ENCODE assay signal across 8 cellular contexts in the genomic region with DNA sequence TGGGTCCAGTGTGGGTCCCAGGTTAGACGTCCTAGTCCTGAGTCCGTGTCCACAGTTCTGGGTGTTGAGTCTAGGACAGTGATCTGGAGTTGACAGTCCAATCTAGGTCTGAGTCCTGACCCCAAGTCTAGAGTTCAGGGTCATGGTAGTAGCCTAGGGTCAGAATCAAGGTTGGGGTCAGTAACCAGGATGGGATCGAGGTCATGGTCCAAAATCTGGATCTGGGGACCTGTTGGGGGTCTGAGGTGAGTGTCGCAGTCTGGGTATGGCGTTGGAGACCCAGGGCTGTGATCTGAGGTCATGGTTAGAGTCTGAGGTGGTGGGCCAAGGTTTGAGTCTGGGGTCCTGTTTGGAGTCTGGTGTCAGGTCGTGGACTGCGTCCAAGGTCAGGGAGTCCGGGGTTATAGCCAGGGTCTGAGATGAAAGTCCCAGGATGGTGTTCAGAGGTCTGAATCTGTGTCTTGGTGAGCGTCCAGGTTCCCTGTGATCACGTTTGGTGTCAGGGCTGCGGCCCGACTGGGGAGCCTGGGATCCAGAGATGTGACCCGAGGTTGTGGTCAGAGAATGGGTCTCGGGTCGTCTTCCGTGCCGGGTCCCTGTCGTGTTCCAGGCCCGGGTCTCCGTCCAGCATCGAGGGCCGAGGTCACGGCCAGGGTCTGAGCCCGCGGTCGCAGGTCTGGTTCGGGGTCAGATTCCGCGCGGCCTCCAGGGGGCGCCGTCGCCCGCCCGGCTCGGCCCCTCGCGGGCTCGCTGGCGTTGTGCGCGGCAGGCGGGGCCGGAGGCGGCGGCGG. TPM values are rescaled to one million over a fixed set of nuclear protein-coding genes. Genes with fewer than 3 reads are reported as not detected.
DNase-seq lines count a peak whose midpoint lies in the region; ATAC-seq and TF ChIP-seq lines count a peak whose summit lies in the region.

No MANE protein-coding gene starts in this region.

- peaks cover 69% of the 10 kb centered on the region for H3K4me1 Mint-ChIP-seq in CD8-positive, alpha-beta T cell (ENCODE audit: low read depth)
- H3K4me1 Mint-ChIP-seq in activated B cell treated with CpG ODN at 0.5 μM for 24 hours: peaks cover 67% of the 10 kb centered on the region

- H3K27ac ChIP-seq in CD8-positive, alpha-beta T cell (ENCODE audit: low read depth, low read length): no peak overlapping the region
- peak overlapping the region; percentile 80 for H3K27ac ChIP-seq in layer of hippocampus (ENCODE audit: low read depth, low read length)

- CTCF ChIA-PET in CD8-positive, alpha-beta T cell (lab: Charles Lee): interaction anchor here (0.7 to 7.5 kb wide), 8 partner anchors 12 to 116 kb away, joined by 3 to 144 read pairs (median 44); partner anchors contain the start of gene ANKRD13D
- CTCF ChIA-PET in activated B cell treated with CpG ODN at 0.5 μM for 24 hours (lab: Charles Lee): interaction anchor here (0.9 to 5.1 kb wide), 7 partner anchors 12 to 119 kb away, joined by 3 to 75 read pairs (median 14); no protein-coding TSS in a partner anchor

- peaks cover 33% of the 10 kb centered on the region for H3K36me3 Mint-ChIP-seq in CD8-positive, alpha-beta T cell
- peaks cover 26% of the 10 kb centered on the region for H3K36me3 Mint-ChIP-seq in activated B cell treated with CpG ODN at 0.5 μM for 24 hours (ENCODE audit: low read depth)

- H3K27me3 Mint-ChIP-seq in CD8-positive, alpha-beta T cell (ENCODE audit: low read depth): no peaks in the 10 kb centered on the region
- peaks cover 2% of the 10 kb centered on the region for H3K27me3 Mint-ChIP-seq in activated B cell treated with CpG ODN at 0.5 μM for 24 hours

- H3K4me1 ChIP-seq in CD8-positive, alpha-beta T cell (ENCODE audit: insufficient read depth, low read length): peaks cover 61% of the 10 kb centered on the region

- peak; percentile 35 for ATAC-seq in CD8-positive, alpha-beta T cell
- ATAC-seq in GM21515 (IDR thresholded peaks at IDR 0.05; ENCODE audit: unreplicated experiment): peak; percentile 33
- peak; percentile 62 for ATAC-seq in activated B cell treated with CpG ODN at 0.5 μM for 24 hours (ENCODE audit: low read depth)

- no peaks in the 10 kb centered on the region for H3K9me3 ChIP-seq in CD8-positive, alpha-beta T cell (ENCODE audit: low read length)

- peak; percentile 56 to 91 (median 76) for DNase-seq in CD8-positive, alpha-beta T cell
- peak; percentile 36 for DNase-seq in MV-4-11 (lab: John Stamatoyannopoulos, UW)
- DNase-seq in activated B cell treated with CpG ODN at 0.5 μM for 24 hours: peak; percentile 90
- peak; percentile 73 for DNase-seq in central memory CD4-positive, alpha-beta T cell
- peak; percentile 67 for DNase-seq in stimulated activated CD4-positive, alpha-beta T cell treated with anti-CD3 and anti-CD28 coated beads, Interleukin-2, amount 100 ng/mL, for 4 hours (ENCODE audit: low read depth)
- DNase-seq in SIG-M5 (lab: John Stamatoyannopoulos, UW): no peak

- peak overlapping the region; percentile 86 for H3K27ac Mint-ChIP-seq in CD8-positive, alpha-beta T cell
- H3K27ac Mint-ChIP-seq in activated B cell treated with CpG ODN at 0.5 μM for 24 hours: peak overlapping the region; percentile 84

- no peaks in the 10 kb centered on the region for H3K27me3 ChIP-seq in CD8-positive, alpha-beta T cell (ENCODE audit: insufficient read depth, low read length)
- no peaks in the 10 kb centered on the region for H3K27me3 ChIP-seq in layer of hippocampus (ENCODE audit: control insufficient read depth, insufficient read depth, low read length)

- intact Hi-C loops in CD8-positive, alpha-beta T cell (cut with DNase I, micrococcal nuclease): loop anchor here (1.0 to 5.0 kb wide), 2 partner anchors 51 to 106 kb away; partner anchors contain the start of gene CLCF1 (in 1 of the 2)
- intact Hi-C loops in activated B cell treated with CpG ODN at 0.5 μM for 24 hours (cut with micrococcal nuclease): loop anchor here (1.0 kb wide), 1 partner anchor 51 kb away; no protein-coding TSS in a partner anchor

- no peaks in the 10 kb centered on the region for H3K9me3 Mint-ChIP-seq in CD8-positive, alpha-beta T cell
- no peaks in the 10 kb centered on the region for H3K9me3 Mint-ChIP-seq in activated B cell treated with CpG ODN at 0.5 μM for 24 hours

- POLR2A ChIA-PET in CD8-positive, alpha-beta T cell (lab: Charles Lee): interaction anchor here (0.5 to 15.2 kb wide), 5 partner anchors 18 to 110 kb away, joined by 5 to 426 read pairs (median 19); partner anchors contain the start of gene ANKRD13D
- POLR2A ChIA-PET in activated B cell treated with CpG ODN at 0.5 μM for 24 hours (lab: Charles Lee): interaction anchor here (0.6 to 9.6 kb wide), 12 partner anchors 12 to 215 kb away, joined by 3 to 280 read pairs (median 26); partner anchors contain the start of genes ANKRD13D, POLD4 and PPP1CA

- H3K36me3 ChIP-seq in CD8-positive, alpha-beta T cell (ENCODE audit: insufficient read depth, low read length): peaks cover 14% of the 10 kb centered on the region

- H3K4me3 Mint-ChIP-seq in CD8-positive, alpha-beta T cell: peak overlapping the region; percentile 81
- peak overlapping the region; percentile 77 for H3K4me3 Mint-ChIP-seq in activated B cell treated with CpG ODN at 0.5 μM for 24 hours

- peak; percentile 67 for TF ChIP-seq CTCF in CD8-positive, alpha-beta T cell (IDR thresholded peaks at IDR 0.05)
- TF ChIP-seq CTCF in activated B cell treated with CpG ODN at 0.5 μM for 24 hours (IDR thresholded peaks at IDR 0.05): no peak

- H3K4me3 ChIP-seq in CD8-positive, alpha-beta T cell (ENCODE audit: low read depth, low read length): no peak overlapping the region

RNA-seq across cellular contexts. Expression of gene GRK2, which starts 0.4 kb away (rescaled TPM):
- 100 to 1,000 TPM; 356 to 371 TPM for total RNA-seq in CD8-positive, alpha-beta T cell
- total RNA-seq in activated B cell treated with CpG ODN at 0.5 μM for 24 hours: 159 and 175 TPM in 2 replicates

RNA-seq across cellular contexts. Expression of gene ANKRD13D, which starts 23.3 kb away (rescaled TPM):
- 100 to 1,000 TPM; 152 TPM for total RNA-seq in CD8-positive, alpha-beta T cell
- 97.2 and 116 TPM in 2 replicates for total RNA-seq in activated B cell treated with CpG ODN at 0.5 μM for 24 hours

RNA-seq across cellular contexts. Expression of gene SSH3, which starts 37.5 kb away (rescaled TPM):
- 1 to 10 TPM; 5.9 to 9.9 TPM for total RNA-seq in CD8-positive, alpha-beta T cell
- 5.1 and 7.7 TPM in 2 replicates for total RNA-seq in activated B cell treated with CpG ODN at 0.5 μM for 24 hours
